In genomic region chr1:231420299-231420958, GRCh38 we compare ENCODE assay signal across 8 cellular contexts. TPM values are rescaled to one million over a fixed set of nuclear protein-coding genes. Genes with fewer than 3 reads are reported as not detected.
DNase-seq lines count a peak whose midpoint lies in the region; ATAC-seq and TF ChIP-seq lines count a peak whose summit lies in the region.

No MANE protein-coding gene starts in this region.

- peak; percentile 34 for DNase-seq in activated naive CD4-positive, alpha-beta T cell treated with anti-CD3 and anti-CD28 coated beads for 36 hours
- no peak for DNase-seq in activated naive CD4-positive, alpha-beta T cell treated with anti-CD3 and anti-CD28 coated beads, Interleukin-2, amount 50 U/mL, for 16 hours
- DNase-seq in PC-9 (peak in 1 of 2 experiments; percentile 41), colonic mucosa (peak; percentile 21), cerebellum (ENCODE audit: low spot score) (no peak)
- DNase-seq in stimulated activated CD4-positive, alpha-beta T cell treated with anti-CD3 and anti-CD28 coated beads, Interleukin-1b, Interleukin-23, amount 100 ng/mL, for 48 hours: no peak

- H3K9ac ChIP-seq in colonic mucosa (ENCODE audit: low read depth in 2 of 2, low read length in 2 of 2): peak overlapping the region; percentile 82 to 97
- H3K9ac ChIP-seq in muscle layer of colon (ENCODE audit: low read length): peak overlapping the region; percentile 44

- no peak for ATAC-seq in HG02973 (IDR thresholded peaks at IDR 0.05; ENCODE audit: unreplicated experiment)

- H3K4me3 Mint-ChIP-seq in activated naive CD4-positive, alpha-beta T cell treated with anti-CD3 and anti-CD28 coated beads for 36 hours: peak overlapping the region; percentile 81

- BruUV-seq in PC-9 (replicated peaks; lab: Mats Ljungman, UMichigan): TSS peak; percentile 27

- H3K9me2 ChIP-seq in PC-9 (ENCODE audit: insufficient read depth): no peaks in the 10 kb centered on the region

- H3K27ac ChIP-seq in PC-9: 0 out of 2 replicates have a peak overlapping the region, but pooled peaks have one; percentile 18
- peak overlapping the region; percentile 98 for H3K27ac ChIP-seq in colonic mucosa
- H3K27ac ChIP-seq in muscle layer of colon (ENCODE audit: low read depth, low read length): peak overlapping the region; percentile 87

- H3K27ac Mint-ChIP-seq in activated naive CD4-positive, alpha-beta T cell treated with anti-CD3 and anti-CD28 coated beads for 36 hours: peak overlapping the region; percentile 87

- TF ChIP-seq CTCF in PC-9 (conservative IDR thresholded peaks at IDR 0.05): no peak
- TF ChIP-seq CTCF in colonic mucosa (IDR thresholded peaks at IDR 0.05): no peak

- H3K9me3 ChIP-seq in PC-9 (ENCODE audit: insufficient read depth, low read depth) (no peaks in the 10 kb centered on the region), colonic mucosa (no peaks in the 10 kb centered on the region), muscle layer of colon (ENCODE audit: low read length) (no peaks in the 10 kb centered on the region)

- no peaks in the 10 kb centered on the region for H4K20me1 ChIP-seq in PC-9 (ENCODE audit: insufficient read depth)

- H3K9me3 Mint-ChIP-seq in activated naive CD4-positive, alpha-beta T cell treated with anti-CD3 and anti-CD28 coated beads for 36 hours: no peaks in the 10 kb centered on the region

- peaks cover 58% of the 10 kb centered on the region for H3K79me2 ChIP-seq in PC-9 (ENCODE audit: low read depth)

- H3K27me3 ChIP-seq in PC-9 (ENCODE audit: insufficient read depth, low read depth): no peaks in the 10 kb centered on the region
- H3K27me3 ChIP-seq in colonic mucosa: no peaks in the 10 kb centered on the region
- H3K27me3 ChIP-seq in muscle layer of colon (ENCODE audit: control insufficient read depth in 1 of 2, insufficient read depth in 2 of 2, low read length in 2 of 2): no peaks in the 10 kb centered on the region

- H2AFZ ChIP-seq in PC-9: peak overlapping the region; percentile 86

- intact Hi-C loops in activated naive CD4-positive, alpha-beta T cell treated with anti-CD3 and anti-CD28 coated beads for 36 hours (cut with micrococcal nuclease): loop anchor here (5.0 kb wide), 3 partner anchors 148 to 443 kb away; partner anchors contain the start of genes ARV1, GNPAT and TTC13
- intact Hi-C loops in PC-9 (cut with micrococcal nuclease; ENCODE audit: unreplicated experiment) (loop anchor here (2.0 kb wide), 2 partner anchors 26 to 62 kb away; no protein-coding TSS in a partner anchor), colonic mucosa (cut with DNase I) (loop anchor here (10.0 kb wide), 1 partner anchor 56 kb away; no protein-coding TSS in a partner anchor)

- H3K4me1 Mint-ChIP-seq in activated naive CD4-positive, alpha-beta T cell treated with anti-CD3 and anti-CD28 coated beads for 36 hours (ENCODE audit: low read depth): peaks cover 43% of the 10 kb centered on the region

- H3K4me2 ChIP-seq in PC-9: peak overlapping the region; percentile 96

- H3K36me3 Mint-ChIP-seq in activated naive CD4-positive, alpha-beta T cell treated with anti-CD3 and anti-CD28 coated beads for 36 hours (ENCODE audit: low read depth): peaks cover 7% of the 10 kb centered on the region

- H3K27me3 Mint-ChIP-seq in activated naive CD4-positive, alpha-beta T cell treated with anti-CD3 and anti-CD28 coated beads for 36 hours (ENCODE audit: low read depth): no peaks in the 10 kb centered on the region

- peaks cover 8% of the 10 kb centered on the region for H3F3A ChIP-seq in PC-9 (ENCODE audit: insufficient read depth, low read depth)

- no peaks in the 10 kb centered on the region for H3K36me3 ChIP-seq in PC-9 (ENCODE audit: low read depth)
- no peaks in the 10 kb centered on the region for H3K36me3 ChIP-seq in colonic mucosa
- no peaks in the 10 kb centered on the region for H3K36me3 ChIP-seq in muscle layer of colon (ENCODE audit: insufficient read depth, low read length)

- CTCF ChIA-PET in activated naive CD4-positive, alpha-beta T cell treated with anti-CD3 and anti-CD28 coated beads for 36 hours (lab: Charles Lee): interaction anchor here (0.7 to 2.1 kb wide), 10 partner anchors 13 to 183 kb away, joined by 3 to 10 read pairs (median 3); no protein-coding TSS in a partner anchor
- CTCF ChIA-PET in PC-9 (lab: Charles Lee): no interaction called here

- POLR2A ChIA-PET in PC-9 (lab: Charles Lee; ENCODE audit: unreplicated experiment): interaction anchor here (0.6 kb wide), 1 partner anchor 738 kb away, joined by 5 read pairs; no protein-coding TSS in a partner anchor

- peaks cover 48% of the 10 kb centered on the region for H3K4me1 ChIP-seq in PC-9 (replicated peaks; ENCODE audit: insufficient read depth)
- H3K4me1 ChIP-seq in colonic mucosa: peaks cover 11% of the 10 kb centered on the region
- H3K4me1 ChIP-seq in muscle layer of colon (ENCODE audit: insufficient read depth, low read length): peaks cover 42% of the 10 kb centered on the region

- peak overlapping the region; percentile 89 for H3K4me3 ChIP-seq in PC-9
- H3K4me3 ChIP-seq in colonic mucosa: peak overlapping the region; percentile 76
- H3K4me3 ChIP-seq in muscle layer of colon (ENCODE audit: low read depth in 1 of 2, low read length in 2 of 2): peak overlapping the region; percentile 62 to 65

RNA-seq across cellular contexts. Expression of gene EGLN1, which starts 1.7 kb away (rescaled TPM):
- 1 to 10 TPM; 9.6 to 9.8 TPM for total RNA-seq in activated naive CD4-positive, alpha-beta T cell treated with anti-CD3 and anti-CD28 coated beads for 36 hours
- 10.9 and 18.8 TPM in 2 replicates for total RNA-seq in PC-9 (2021)
- total RNA-seq in colonic mucosa: 10 to 100 TPM; 36.6 to 79.1 TPM
- 54.9 TPM for total RNA-seq in cerebellum

Comparison
In these comparisons a context has a peak if more than half of its experiments do, and no peak if none do; other contexts are left out.
1. DNase-seq: peak in activated naive CD4-positive, alpha-beta T cell treated with anti-CD3 and anti-CD28 coated beads for 36 hours (single experiment) and colonic mucosa (single experiment); none in activated naive CD4-positive, alpha-beta T cell treated with anti-CD3 and anti-CD28 coated beads, Interleukin-2, amount 50 U/mL, for 16 hours (single experiment), cerebellum (single experiment) and stimulated activated CD4-positive, alpha-beta T cell treated with anti-CD3 and anti-CD28 coated beads, Interleukin-1b, Interleukin-23, amount 100 ng/mL, for 48 hours (single experiment).
2. H3K27ac ChIP-seq: peak in every context shown above with its lines; median percentile 98 in colonic mucosa; 87 in muscle layer of colon; 18 in PC-9.
3. Peak in every context shown above with its lines, with median percentiles within 50 percentile points of each other: H3K4me3 ChIP-seq.